ENCODE assay signal across 23 cellular contexts in genomic region chr11:119807402-119807801, GRCh38.
"Had no signal": no experiment of that assay in that cellular context is flagged by ENCODE, and none has a peak within 500 bp of the region (broad histone marks: within the 10 kb centered on the region; RNA-seq: fewer than 3 reads in every experiment).

No MANE protein-coding gene starts in this region.

- DNase-seq: dermis blood vessel endothelial cell; effector CD4-positive, alpha-beta T cell; effector memory CD4-positive, alpha-beta T cell; foreskin melanocyte; gastrocnemius medialis; head of caudate nucleus; heart right ventricle; hippocampal formation; left cardiac atrium; left lung; left ventricle myocardium superior; lower lobe of right lung; mesenchymal stem cell; mucosa of descending colon; naive B cell had no signal

- H3K27ac ChIP-seq: coronary artery, esophagus muscularis mucosa, gastrocnemius medialis, left lung, lower lobe of right lung had no signal

- H3K4me3 Mint-ChIP-seq: mesothelial cell of epicardium, naive B cell had no signal

- H3K36me3 ChIP-seq: esophagus muscularis mucosa, gastrocnemius medialis, heart right ventricle, left lung, lower lobe of right lung had no signal

- H3K4me1 Mint-ChIP-seq: naive B cell had no signal

- H3K27ac Mint-ChIP-seq: mesothelial cell of epicardium had no signal

- H3K9me3 Mint-ChIP-seq: mesothelial cell of epicardium, naive B cell had no signal

- H3K4me3 ChIP-seq: coronary artery, dorsolateral prefrontal cortex, esophagus muscularis mucosa, gastrocnemius medialis, heart right ventricle, left lung, lower lobe of right lung, mucosa of descending colon had no signal

- H3K27me3 ChIP-seq: dorsolateral prefrontal cortex, gastrocnemius medialis had no signal

- H3K9me3 ChIP-seq: esophagus muscularis mucosa, gastrocnemius medialis, heart right ventricle, left lung, lower lobe of right lung, mucosa of descending colon had no signal

- FAIRE-seq: colon, endothelial cell of umbilical vein, islet of Langerhans, keratinocyte had no signal

- H3K36me3 Mint-ChIP-seq: mesothelial cell of epicardium, naive B cell had no signal

- H3K4me1 ChIP-seq: esophagus muscularis mucosa, gastrocnemius medialis, left lung, lower lobe of right lung had no signal
